8 cellular contexts compared by ENCODE assay signal in genomic region chr10:122953827-122954730, GRCh38. TPM values are rescaled to one million over a fixed set of nuclear protein-coding genes. Genes with fewer than 3 reads are reported as not detected.
DNase-seq lines count a peak whose midpoint lies in the region; ATAC-seq and TF ChIP-seq lines count a peak whose summit lies in the region.

Gene C10orf88 (minus strand): TSS chr10:122954227. CDS start chr10:122954178, 49 bp downstream.

- TF ChIP-seq CTCF in LNCaP clone FGC (IDR thresholded peaks at IDR 0.05; ENCODE audit: control insufficient read depth, extremely low read depth, insufficient read depth) (0 out of 2 replicates have a peak, but pooled peaks have one; percentile 4), RWPE1 (conservative IDR thresholded peaks at IDR 0.05; ENCODE audit: low read depth) (no peak), natural killer cell (IDR thresholded peaks at IDR 0.05) (no peak)

- DNase-seq in Daoy (ENCODE audit: low read depth) (peak; percentile 98), GOT3 (lab: John Stamatoyannopoulos, UW) (peak; percentile 88), LNCaP clone FGC (ENCODE audit: low read depth) (peak; percentile 98), RWPE1 (ENCODE audit: low spot score) (peak; percentile 99), fibroblast of peridontal ligament (ENCODE audit: extremely low read depth) (peak; percentile 99), natural killer cell (peak; percentile 92)
- DNase-seq in activated T-helper 2 cell treated with anti-CD3 and anti-CD28 coated beads, Interferon-gamma antibody, Interleukin-2, Interleukin-4, amounts not matched to agents 10 μg/mL and 5 μg/mL and 100 μg/mL, durations not matched to agents 14 hours and 24 hours and 36 hours (ENCODE audit: low spot score): peak; percentile 97
- peak; percentile 98 for DNase-seq in stimulated activated naive CD4-positive, alpha-beta T cell treated with Interleukin-2 at 50 U/mL for 16 hours (lab: John Stamatoyannopoulos, UW)

- peaks cover 22% of the 10 kb centered on the region for H3K4me1 Mint-ChIP-seq in activated T-helper 2 cell treated with anti-CD3 and anti-CD28 coated beads, Interferon-gamma antibody, Interleukin-2, Interleukin-4, amounts not matched to agents 10 μg/mL and 5 μg/mL and 100 μg/mL, durations not matched to agents 14 hours and 24 hours and 36 hours (ENCODE audit: low read depth)
- H3K4me1 Mint-ChIP-seq in natural killer cell: peaks cover 22 to 28% of the 10 kb centered on the region in 2 donors

- POLR2A ChIA-PET in RWPE1 (lab: Yijun Ruan, JAX; ENCODE audit: low non-redundant PET): interaction anchor here (0.5 to 0.8 kb wide), 4 partner anchors 26 to 1135 kb away, joined by 3 to 4 read pairs (median 3); partner anchors contain the start of gene PSTK

- H3K27ac ChIP-seq in RWPE1: peak within 1 kb of the TSS; percentile 80

- intact Hi-C loops in activated T-helper 2 cell treated with anti-CD3 and anti-CD28 coated beads, Interferon-gamma antibody, Interleukin-2, Interleukin-4, amounts not matched to agents 10 μg/mL and 5 μg/mL and 100 μg/mL, durations not matched to agents 14 hours and 24 hours and 36 hours (cut with micrococcal nuclease): loop anchor here (1.0 kb wide), 3 partner anchors 26 to 75 kb away; partner anchors contain the start of genes FAM24B, IKZF5 and PSTK
- intact Hi-C loops in natural killer cell (cut with micrococcal nuclease): loop anchor here (1.0 kb wide), 2 partner anchors 26 to 54 kb away; partner anchors contain the start of genes IKZF5 and PSTK

- peak; percentile 93 to 97 (median 94) for ATAC-seq in natural killer cell

- peaks cover 30% of the 10 kb centered on the region for H3K36me3 Mint-ChIP-seq in activated T-helper 2 cell treated with anti-CD3 and anti-CD28 coated beads, Interferon-gamma antibody, Interleukin-2, Interleukin-4, amounts not matched to agents 10 μg/mL and 5 μg/mL and 100 μg/mL, durations not matched to agents 14 hours and 24 hours and 36 hours (ENCODE audit: low read depth)
- no peaks in the 10 kb centered on the region for H3K36me3 Mint-ChIP-seq in natural killer cell

- peak within 1 kb of the TSS; percentile 84 for H3K4me3 ChIP-seq in LNCaP clone FGC (ENCODE audit: low read depth, low read length)

- peak within 1 kb of the TSS; percentile 88 for H3K4me3 Mint-ChIP-seq in activated T-helper 2 cell treated with anti-CD3 and anti-CD28 coated beads, Interferon-gamma antibody, Interleukin-2, Interleukin-4, amounts not matched to agents 10 μg/mL and 5 μg/mL and 100 μg/mL, durations not matched to agents 14 hours and 24 hours and 36 hours (ENCODE audit: low read depth)
- peak within 1 kb of the TSS; percentile 92 for H3K4me3 Mint-ChIP-seq in natural killer cell

- CTCF ChIA-PET in RWPE1 (lab: Yijun Ruan, JAX): interaction anchor here (0.6 to 0.7 kb wide), 3 partner anchors 36 to 284 kb away, joined by 3 to 4 read pairs (median 4); no protein-coding TSS in a partner anchor

- H3K27me3 Mint-ChIP-seq in activated T-helper 2 cell treated with anti-CD3 and anti-CD28 coated beads, Interferon-gamma antibody, Interleukin-2, Interleukin-4, amounts not matched to agents 10 μg/mL and 5 μg/mL and 100 μg/mL, durations not matched to agents 14 hours and 24 hours and 36 hours (ENCODE audit: low read depth): peaks cover 17% of the 10 kb centered on the region
- H3K27me3 Mint-ChIP-seq in natural killer cell (ENCODE audit: low read depth in 2 of 2): peaks cover 0 to 7% of the 10 kb centered on the region in 2 donors

- peaks cover 4% of the 10 kb centered on the region for H3K9me3 Mint-ChIP-seq in activated T-helper 2 cell treated with anti-CD3 and anti-CD28 coated beads, Interferon-gamma antibody, Interleukin-2, Interleukin-4, amounts not matched to agents 10 μg/mL and 5 μg/mL and 100 μg/mL, durations not matched to agents 14 hours and 24 hours and 36 hours
- no peaks in the 10 kb centered on the region for H3K9me3 Mint-ChIP-seq in natural killer cell

- peak within 1 kb of the TSS; percentile 73 for H3K27ac Mint-ChIP-seq in activated T-helper 2 cell treated with anti-CD3 and anti-CD28 coated beads, Interferon-gamma antibody, Interleukin-2, Interleukin-4, amounts not matched to agents 10 μg/mL and 5 μg/mL and 100 μg/mL, durations not matched to agents 14 hours and 24 hours and 36 hours
- H3K27ac Mint-ChIP-seq in natural killer cell: peak within 1 kb of the TSS; percentile 84 to 92

RNA-seq across cellular contexts. Expression of gene C10orf88, which starts in this region (rescaled TPM):
- total RNA-seq in Daoy (2014; rRNA removed; shearing (Covaris generic)): 4.1 and 6.7 TPM in 2 replicates
- total RNA-seq in activated T-helper 2 cell treated with anti-CD3 and anti-CD28 coated beads, Interferon-gamma antibody, Interleukin-2, Interleukin-4, amounts not matched to agents 10 μg/mL and 5 μg/mL and 100 μg/mL, durations not matched to agents 14 hours and 24 hours and 36 hours: 9.1 and 10.0 TPM in 2 replicates
- total RNA-seq in natural killer cell: 1 to 10 TPM; 6.1 to 8.5 (median 7.2) TPM

Comparison
In these comparisons a context has a peak if more than half of its experiments do, and no peak if none do; other contexts are left out.
1. Peak in every context shown above with its lines: DNase-seq, ATAC-seq, H3K4me3 ChIP-seq and H3K27ac ChIP-seq.